In genomic region chr5:155460501-155460931, GRCh38 we compare ENCODE assay signal across 1 cellular context.
TF ChIP-seq lines count a peak whose summit lies in the region.

No MANE protein-coding gene starts in this region.

TF ChIP-seq in HepG2, 621 proteins besides CTCF, POLR2A, EP300 and RAD21 (continued from another document and continues in another):
- TF ChIP-seq BCLAF1 (IDR thresholded peaks at IDR 0.05), result no peak
- TF ChIP-seq ASH2L (IDR thresholded peaks at IDR 0.05; ENCODE audit: insufficient read length, low read depth, low read length), result peak; percentile 76
- peak; percentile 76 for TF ChIP-seq KAT8 (CRISPR knock-in tag; IDR thresholded peaks at IDR 0.05)
- TF ChIP-seq SIN3B (IDR thresholded peaks at IDR 0.05; ENCODE audit: low read length), result no peak
- no peak for TF ChIP-seq ZNF790 (CRISPR knock-in tag; IDR thresholded peaks at IDR 0.05; ENCODE audit: borderline replicate concordance)
- no peak for TF ChIP-seq SPEN (CRISPR knock-in tag; IDR thresholded peaks at IDR 0.05; ENCODE audit: low read depth)
- TF ChIP-seq KAT7 (CRISPR knock-in tag; IDR thresholded peaks at IDR 0.05; ENCODE audit: borderline replicate concordance), result no peak; the same call in 1 of the 2 replicates
- TF ChIP-seq ZBTB44 (CRISPR knock-in tag; IDR thresholded peaks at IDR 0.05), result no peak
- peak; percentile 92 for TF ChIP-seq FOXA1 (IDR thresholded peaks at IDR 0.05)
- peak; percentile 84 for TF ChIP-seq FOXA1 (CRISPR knock-in tag; IDR thresholded peaks at IDR 0.05)
- peak; percentile 88 for TF ChIP-seq ZKSCAN1 (IDR thresholded peaks at IDR 0.05; ENCODE audit: low read length)
- no peak for TF ChIP-seq TAF1 (CRISPR knock-in tag; IDR thresholded peaks at IDR 0.05)
- no peak for TF ChIP-seq SP140L (CRISPR knock-in tag; IDR thresholded peaks at IDR 0.05; ENCODE audit: borderline replicate concordance)
- peak; percentile 38; the same call in 1 of the 2 replicates for TF ChIP-seq HOXA3 (CRISPR knock-in tag; IDR thresholded peaks at IDR 0.05)
- TF ChIP-seq ELF1 (CRISPR knock-in tag; IDR thresholded peaks at IDR 0.05), result 0 out of 2 replicates have a peak, but pooled peaks have one; percentile 25
- no peak for TF ChIP-seq MLXIP (CRISPR knock-in tag; IDR thresholded peaks at IDR 0.05; ENCODE audit: borderline replicate concordance)
- no peak for TF ChIP-seq ZNF333 (CRISPR knock-in tag; IDR thresholded peaks at IDR 0.05; ENCODE audit: borderline replicate concordance)
- no peak for TF ChIP-seq ZNF143 (CRISPR knock-in tag; IDR thresholded peaks at IDR 0.05)
- TF ChIP-seq ZNF496 (CRISPR knock-in tag; IDR thresholded peaks at IDR 0.05; ENCODE audit: insufficient replicate concordance), result no peak
- no peak for TF ChIP-seq GLI4 (CRISPR knock-in tag; IDR thresholded peaks at IDR 0.05; ENCODE audit: borderline replicate concordance)
- no peak for TF ChIP-seq SRY (CRISPR knock-in tag; IDR thresholded peaks at IDR 0.05)
- no peak for TF ChIP-seq TRAFD1 (CRISPR knock-in tag; IDR thresholded peaks at IDR 0.05; ENCODE audit: borderline replicate concordance)
- peak; percentile 62 for TF ChIP-seq HMGXB3 (CRISPR knock-in tag; IDR thresholded peaks at IDR 0.05; ENCODE audit: borderline replicate concordance)
- peak; percentile 38 for TF ChIP-seq XRCC5 (optimal IDR thresholded peaks at IDR 0.05; ENCODE audit: low read length)
- TF ChIP-seq BRCA1 (CRISPR knock-in tag; IDR thresholded peaks at IDR 0.05), result no peak
- no peak for TF ChIP-seq NFIB (CRISPR knock-in tag; IDR thresholded peaks at IDR 0.05; ENCODE audit: borderline replicate concordance)
- TF ChIP-seq ZNF614 (CRISPR knock-in tag; IDR thresholded peaks at IDR 0.05; ENCODE audit: borderline replicate concordance), result peak; percentile 83; the same call in 1 of the 2 replicates
- TF ChIP-seq ZNF672 (CRISPR knock-in tag; IDR thresholded peaks at IDR 0.05), result no peak
- no peak for TF ChIP-seq ZBTB39 (CRISPR knock-in tag; IDR thresholded peaks at IDR 0.05)
- no peak; the same call in 1 of the 2 replicates for TF ChIP-seq DRAP1 (CRISPR knock-in tag; IDR thresholded peaks at IDR 0.05)
- peak; percentile 50; the same call in 1 of the 2 replicates for TF ChIP-seq ZMYM4 (CRISPR knock-in tag; IDR thresholded peaks at IDR 0.05)
- TF ChIP-seq SRSF9 (IDR thresholded peaks at IDR 0.05; ENCODE audit: borderline replicate concordance, insufficient read depth, low read depth, low read length, poor library complexity, severe bottlenecking), result no peak
- no peak for TF ChIP-seq ZNF562 (CRISPR knock-in tag; IDR thresholded peaks at IDR 0.05; ENCODE audit: borderline replicate concordance)
- TF ChIP-seq MAZ (IDR thresholded peaks at IDR 0.05; ENCODE audit: borderline replicate concordance, low read depth, low read length), result no peak
- TF ChIP-seq MAZ (CRISPR knock-in tag; IDR thresholded peaks at IDR 0.05; ENCODE audit: low read depth), result no peak
- TF ChIP-seq ZNF674 (CRISPR knock-in tag; IDR thresholded peaks at IDR 0.05; ENCODE audit: low read depth), result no peak
- peak; percentile 86; the same call in 1 of the 2 replicates for TF ChIP-seq NCOR1 (IDR thresholded peaks at IDR 0.05; ENCODE audit: borderline replicate concordance, low read length)
- TF ChIP-seq YEATS2 (CRISPR knock-in tag; IDR thresholded peaks at IDR 0.05; ENCODE audit: borderline replicate concordance), result no peak; the same call in 1 of the 2 replicates
- TF ChIP-seq PRMT3 (CRISPR knock-in tag; IDR thresholded peaks at IDR 0.05; ENCODE audit: borderline replicate concordance, low read depth), result no peak
- no peak for TF ChIP-seq FOXO4 (CRISPR knock-in tag; conservative IDR thresholded peaks at IDR 0.05)
- no peak for TF ChIP-seq ZNF691 (CRISPR knock-in tag; IDR thresholded peaks at IDR 0.05; ENCODE audit: borderline replicate concordance, low read depth)
- TF ChIP-seq PBX3 (CRISPR knock-in tag; IDR thresholded peaks at IDR 0.05; ENCODE audit: borderline replicate concordance), result no peak
